ENCODE assay signal across 13 cellular contexts in the genomic region with DNA sequence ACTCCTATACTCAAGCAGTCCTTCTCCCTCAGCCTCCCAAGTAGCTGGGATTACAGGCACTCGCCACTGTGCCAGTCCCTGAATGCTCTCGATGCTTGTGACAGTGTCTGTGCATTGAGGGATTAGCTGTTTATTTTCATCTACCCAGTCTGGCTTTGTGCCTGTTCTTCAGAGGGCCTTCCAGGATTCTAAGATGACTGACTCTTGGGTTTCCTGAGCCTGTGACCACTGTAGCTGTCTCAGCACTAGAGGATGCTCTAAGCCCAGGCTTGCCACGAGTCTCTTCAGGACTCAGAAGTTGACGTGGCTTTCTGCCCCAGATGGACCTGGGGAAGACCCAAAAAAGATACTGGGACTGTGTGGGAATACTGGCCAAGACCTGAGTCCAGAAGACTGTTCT.
DNase-seq lines count a peak whose midpoint lies in the region; ATAC-seq and TF ChIP-seq lines count a peak whose summit lies in the region.
"Had no signal": no experiment of that assay in that cellular context is flagged by ENCODE, and none has a peak within 500 bp of the region (broad histone marks: within the 10 kb centered on the region; RNA-seq: fewer than 3 reads in every experiment).

No MANE protein-coding gene starts in this region.

- H3K36me3 Mint-ChIP-seq in T-helper 17 cell (ENCODE audit: low read depth): peaks cover 11% of the 10 kb centered on the region
- H3K36me3 Mint-ChIP-seq in activated T-helper 1 cell treated with anti-CD3 and anti-CD28 coated beads, Interleukin-12 subunit alpha, Interleukin-12 subunit beta, Interleukin-2, Interleukin-4 antibody, amounts not matched to agents 30 ng/mL and 10 ng/mL and 1 ng/mL, durations not matched to agents 14 hours and 24 hours and 36 hours (ENCODE audit: low read depth): no peaks in the 10 kb centered on the region

- H4K20me1 ChIP-seq in SK-N-SH (ENCODE audit: insufficient read depth): no peaks in the 10 kb centered on the region

- no peak overlapping the region for H3K4me2 ChIP-seq in SK-N-SH

- no peaks in the 10 kb centered on the region for H3K9me3 Mint-ChIP-seq in activated T-helper 1 cell treated with anti-CD3 and anti-CD28 coated beads, Interleukin-12 subunit alpha, Interleukin-12 subunit beta, Interleukin-2, Interleukin-4 antibody, amounts not matched to agents 30 ng/mL and 10 ng/mL and 1 ng/mL, durations not matched to agents 14 hours and 24 hours and 36 hours

- no peak for ATAC-seq in SK-N-SH treated with all-trans-retinoic acid at 6 μM for 48 hours
- peak; percentile 51 for ATAC-seq in T-helper 17 cell
- peak in 3 of 4 donors; percentile 44 to 66 (median 54) for ATAC-seq in heart left ventricle
- peak; percentile 28 for ATAC-seq in stimulated activated naive CD8-positive, alpha-beta T cell treated with anti-CD3 and anti-CD28 coated beads, Interleukin-15, Interleukin-2, amounts not matched to agents 100 U/mL and 50 U/mL, for 24 hours
- no peak for ATAC-seq in GM21381 (IDR thresholded peaks at IDR 0.05; ENCODE audit: unreplicated experiment)

- no peak overlapping the region for H3K4me3 Mint-ChIP-seq in T-helper 17 cell
- H3K4me3 Mint-ChIP-seq in activated T-helper 1 cell treated with anti-CD3 and anti-CD28 coated beads, Interleukin-12 subunit alpha, Interleukin-12 subunit beta, Interleukin-2, Interleukin-4 antibody, amounts not matched to agents 30 ng/mL and 10 ng/mL and 1 ng/mL, durations not matched to agents 14 hours and 24 hours and 36 hours: no peak overlapping the region

- TF ChIP-seq RAD21 in SK-N-SH (IDR thresholded peaks at IDR 0.05; ENCODE audit: low read length): 0 out of 2 replicates have a peak, but pooled peaks have one; percentile 8

- intact Hi-C loops in heart left ventricle (cut with DNase I): loop anchor here in 1 of 10 donors (10.0 kb wide), 1 partner anchor 221 kb away; no protein-coding TSS in a partner anchor
- intact Hi-C loops in activated T-helper 1 cell treated with anti-CD3 and anti-CD28 coated beads, Interleukin-12 subunit alpha, Interleukin-12 subunit beta, Interleukin-2, Interleukin-4 antibody, amounts not matched to agents 30 ng/mL and 10 ng/mL and 1 ng/mL, durations not matched to agents 14 hours and 24 hours and 36 hours (cut with micrococcal nuclease): no loop called here

- H3K27ac ChIP-seq in SK-N-SH (ENCODE audit: low read depth in 2 of 2, low read length in 1 of 2): no peak overlapping the region
- no peak overlapping the region for H3K27ac ChIP-seq in heart left ventricle
- H3K27ac ChIP-seq: thyroid gland had no signal

- peaks cover 11% of the 10 kb centered on the region for H3K4me1 Mint-ChIP-seq in T-helper 17 cell
- no peaks in the 10 kb centered on the region for H3K4me1 Mint-ChIP-seq in activated T-helper 1 cell treated with anti-CD3 and anti-CD28 coated beads, Interleukin-12 subunit alpha, Interleukin-12 subunit beta, Interleukin-2, Interleukin-4 antibody, amounts not matched to agents 30 ng/mL and 10 ng/mL and 1 ng/mL, durations not matched to agents 14 hours and 24 hours and 36 hours (ENCODE audit: low read depth)

- H3K27me3 Mint-ChIP-seq in T-helper 17 cell: no peaks in the 10 kb centered on the region
- no peaks in the 10 kb centered on the region for H3K27me3 Mint-ChIP-seq in activated T-helper 1 cell treated with anti-CD3 and anti-CD28 coated beads, Interleukin-12 subunit alpha, Interleukin-12 subunit beta, Interleukin-2, Interleukin-4 antibody, amounts not matched to agents 30 ng/mL and 10 ng/mL and 1 ng/mL, durations not matched to agents 14 hours and 24 hours and 36 hours (ENCODE audit: insufficient read depth)

- H2AFZ ChIP-seq in SK-N-SH (ENCODE audit: low read depth): no peak overlapping the region

- H3K9me2 ChIP-seq in SK-N-SH: no peaks in the 10 kb centered on the region

- H3K36me3 ChIP-seq in SK-N-SH (replicated peaks in 1 of 2; ENCODE audit: control insufficient read depth in 1 of 2, insufficient read depth in 2 of 2, low read length in 1 of 2) (peaks cover 0 to 18% of the 10 kb centered on the region in 2 experiments), heart left ventricle (peaks cover 0 to 21% (median 11%) of the 10 kb centered on the region in 9 donors)

- H3K4me3 ChIP-seq in SK-N-SH (ENCODE audit: low read depth in 2 of 2, low read length in 1 of 2): no peak overlapping the region
- H3K4me3 ChIP-seq in heart left ventricle: no peak overlapping the region
- H3K4me3 ChIP-seq: thyroid gland had no signal

- TF ChIP-seq POLR2A in heart left ventricle (IDR thresholded peaks at IDR 0.05): no peak

- no peaks in the 10 kb centered on the region for H3F3A ChIP-seq in SK-N-SH (replicated peaks; ENCODE audit: insufficient read depth)

- TF ChIP-seq CTCF in SK-N-SH (IDR thresholded peaks at IDR 0.05): no peak
- TF ChIP-seq CTCF in heart left ventricle (IDR thresholded peaks at IDR 0.05): peak in 6 of 12 donors; percentile 12 to 47 (median 33)

- H3K4me1 ChIP-seq in SK-N-SH (ENCODE audit: control insufficient read depth in 1 of 2, insufficient read depth in 2 of 2, low read depth in 1 of 2, low read length in 1 of 2): no peaks in the 10 kb centered on the region
- H3K4me1 ChIP-seq in heart left ventricle: peaks cover 0 to 15% (median 0%) of the 10 kb centered on the region in 12 donors
- H3K4me1 ChIP-seq: thyroid gland had no signal

- TF ChIP-seq EP300 in SK-N-SH (IDR thresholded peaks at IDR 0.05; ENCODE audit: borderline replicate concordance in 1 of 2, low read depth in 1 of 2, low read length in 1 of 2): no peak

- DNase-seq in SK-N-SH (no peak), T-helper 17 cell (no peak), heart left ventricle (no peak), amniotic stem cell (lab: John Stamatoyannopoulos, UW) (no peak)
- DNase-seq in stimulated activated naive CD8-positive, alpha-beta T cell treated with anti-CD3 and anti-CD28 coated beads, Interleukin-15, Interleukin-2, amounts not matched to agents 100 U/mL and 50 U/mL, for 24 hours: no peak
- no peak for DNase-seq in activated T-helper 1 cell treated with anti-CD3 and anti-CD28 coated beads, Interleukin-12 subunit alpha, Interleukin-12 subunit beta, Interleukin-2, Interleukin-4 antibody, amounts not matched to agents 30 ng/mL and 10 ng/mL and 1 ng/mL, durations not matched to agents 14 hours and 24 hours and 36 hours (ENCODE audit: low spot score)
- DNase-seq: GF-D8; NK-92 treated with Interleukin-12 subunit alpha and Interleukin-12 subunit beta, amount 100 ng/mL, for 24 hours; stimulated activated CD4-positive, alpha-beta T cell treated with anti-CD3 and anti-CD28 coated beads, Interleukin-4, amount 100 ng/mL, for 4 hours; T-helper 2 cell; thyroid gland had no signal

- WGBS in SK-N-SH (ENCODE audit: low lambda C conversion rate): 95% methylated on average over 3 of the region's 4 CpGs
- WGBS in heart left ventricle, 4 donors: 26 to 68% (median 49%) methylated on average over 4 of the region's 4 CpGs

- H3K9me3 ChIP-seq in SK-N-SH (no peaks in the 10 kb centered on the region), T-helper 17 cell (ENCODE audit: control insufficient read depth, low read length, poor library complexity, severe bottlenecking) (no peaks in the 10 kb centered on the region), heart left ventricle (no peaks in the 10 kb centered on the region)
- H3K9me3 ChIP-seq: thyroid gland had no signal

- POLR2A ChIA-PET in SK-N-SH (lab: Yijun Ruan, JAX): no interaction called here

- H3K27ac Mint-ChIP-seq in T-helper 17 cell: no peak overlapping the region
- no peak overlapping the region for H3K27ac Mint-ChIP-seq in activated T-helper 1 cell treated with anti-CD3 and anti-CD28 coated beads, Interleukin-12 subunit alpha, Interleukin-12 subunit beta, Interleukin-2, Interleukin-4 antibody, amounts not matched to agents 30 ng/mL and 10 ng/mL and 1 ng/mL, durations not matched to agents 14 hours and 24 hours and 36 hours

- H3K9ac ChIP-seq in SK-N-SH: no peak overlapping the region

- H3K27me3 ChIP-seq in SK-N-SH (ENCODE audit: insufficient read depth) (no peaks in the 10 kb centered on the region), heart left ventricle (no peaks in the 10 kb centered on the region)
- H3K27me3 ChIP-seq: thyroid gland had no signal

- CTCF ChIA-PET in SK-N-SH (lab: Yijun Ruan, JAX): interaction anchor here (1.4 kb wide), 1 partner anchor 8 kb away, joined by 4 read pairs; no protein-coding TSS in a partner anchor

- no peaks in the 10 kb centered on the region for H3K79me2 ChIP-seq in SK-N-SH (ENCODE audit: insufficient read depth)

TF ChIP-seq in SK-N-SH, 30 proteins besides CTCF, POLR2A, EP300 and RAD21 (continues in another document):
- no peak for TF ChIP-seq MEF2A (IDR thresholded peaks at IDR 0.05; ENCODE audit: borderline replicate concordance, low read depth)
- TF ChIP-seq, protein P1, sequence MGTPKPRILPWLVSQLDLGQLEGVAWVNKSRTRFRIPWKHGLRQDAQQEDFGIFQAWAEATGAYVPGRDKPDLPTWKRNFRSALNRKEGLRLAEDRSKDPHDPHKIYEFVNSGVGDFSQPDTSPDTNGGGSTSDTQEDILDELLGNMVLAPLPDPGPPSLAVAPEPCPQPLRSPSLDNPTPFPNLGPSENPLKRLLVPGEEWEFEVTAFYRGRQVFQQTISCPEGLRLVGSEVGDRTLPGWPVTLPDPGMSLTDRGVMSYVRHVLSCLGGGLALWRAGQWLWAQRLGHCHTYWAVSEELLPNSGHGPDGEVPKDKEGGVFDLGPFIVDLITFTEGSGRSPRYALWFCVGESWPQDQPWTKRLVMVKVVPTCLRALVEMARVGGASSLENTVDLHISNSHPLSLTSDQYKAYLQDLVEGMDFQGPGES (IDR thresholded peaks at IDR 0.05; ENCODE audit: low read depth, low read length): no peak

TF ChIP-seq in SK-N-SH treated with all-trans-retinoic acid at 6 μM for 48 hours, 23 proteins besides CTCF, POLR2A, EP300 and RAD21 (continues in another document):
- TF ChIP-seq SNAI2 (CRISPR knock-in tag; IDR thresholded peaks at IDR 0.05) (no peak), ZFP3 (CRISPR knock-in tag; IDR thresholded peaks at IDR 0.05) (no peak), ZNF8 (CRISPR knock-in tag; IDR thresholded peaks at IDR 0.05) (no peak)
- TF ChIP-seq, protein P2, sequence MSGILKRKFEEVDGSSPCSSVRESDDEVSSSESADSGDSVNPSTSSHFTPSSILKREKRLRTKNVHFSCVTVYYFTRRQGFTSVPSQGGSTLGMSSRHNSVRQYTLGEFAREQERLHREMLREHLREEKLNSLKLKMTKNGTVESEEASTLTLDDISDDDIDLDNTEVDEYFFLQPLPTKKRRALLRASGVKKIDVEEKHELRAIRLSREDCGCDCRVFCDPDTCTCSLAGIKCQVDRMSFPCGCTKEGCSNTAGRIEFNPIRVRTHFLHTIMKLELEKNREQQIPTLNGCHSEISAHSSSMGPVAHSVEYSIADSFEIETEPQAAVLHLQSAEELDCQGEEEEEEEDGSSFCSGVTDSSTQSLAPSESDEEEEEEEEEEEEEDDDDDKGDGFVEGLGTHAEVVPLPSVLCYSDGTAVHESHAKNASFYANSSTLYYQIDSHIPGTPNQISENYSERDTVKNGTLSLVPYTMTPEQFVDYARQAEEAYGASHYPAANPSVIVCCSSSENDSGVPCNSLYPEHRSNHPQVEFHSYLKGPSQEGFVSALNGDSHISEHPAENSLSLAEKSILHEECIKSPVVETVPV (CRISPR knock-in tag; IDR thresholded peaks at IDR 0.05): no peak

Comparison
In these comparisons a context has a peak if more than half of its experiments do, and no peak if none do; other contexts are left out.
1. ATAC-seq: peak in T-helper 17 cell (single experiment), heart left ventricle (3 of 4) and stimulated activated naive CD8-positive, alpha-beta T cell treated with anti-CD3 and anti-CD28 coated beads, Interleukin-15, Interleukin-2, amounts not matched to agents 100 U/mL and 50 U/mL, for 24 hours (single experiment); none in SK-N-SH treated with all-trans-retinoic acid at 6 μM for 48 hours (single experiment) and GM21381 (single experiment).